In genomic region chr6:27825025-27825823, GRCh38 we compare ENCODE assay signal across 8 cellular contexts.
A peak's percentile ranks its signal among the peaks of the same experiment; 100 is the strongest.
DNase-seq lines count a peak whose midpoint lies in the region; ATAC-seq, FAIRE-seq and TF ChIP-seq lines count a peak whose summit lies in the region.

No MANE protein-coding gene starts in this region.

- peak overlapping the region; percentile 65 to 81 for H3K27ac ChIP-seq in ascending aorta

- no peaks in the 10 kb centered on the region for H3K27me3 Mint-ChIP-seq in memory B cell

- no peaks in the 10 kb centered on the region for H3K27me3 ChIP-seq in MG63
- no peaks in the 10 kb centered on the region for H3K27me3 ChIP-seq in ascending aorta

- peaks cover 0 to 2% of the 10 kb centered on the region in 2 donors for H3K4me1 ChIP-seq in ascending aorta

- H3K27ac Mint-ChIP-seq in memory B cell = peak overlapping the region; percentile 94

- H3K4me3 ChIP-seq in MG63 (peak overlapping the region; percentile 87), ascending aorta (peak overlapping the region; percentile 56 to 65)

- intact Hi-C loops in ascending aorta (cut with DNase I) = no loop called here

- H3K4me1 Mint-ChIP-seq in memory B cell = peaks cover 10% of the 10 kb centered on the region

- DNase-seq in DMS153 treated with DMSO at 0.1 percent for 48 hours (lab: John Stamatoyannopoulos, UW; ENCODE audit: unreplicated experiment) (peak; percentile 34), DMS153 (lab: John Stamatoyannopoulos, UW) (no peak), MG63 (no peak), ascending aorta (ENCODE audit: low spot score in 2 of 2) (no peak), memory B cell (ENCODE audit: low spot score in 2 of 2) (no peak), D721Med (ENCODE audit: insufficient read length, low spot score) (no peak), NCI-H1436 (lab: John Stamatoyannopoulos, UW) (no peak)

- H3K36me3 ChIP-seq in MG63 (peaks cover 10% of the 10 kb centered on the region), ascending aorta (no peaks in the 10 kb centered on the region)

- no peak for TF ChIP-seq CTCF in ascending aorta (IDR thresholded peaks at IDR 0.05)
- no peak for TF ChIP-seq CTCF in D721Med (IDR thresholded peaks at IDR 0.05; ENCODE audit: insufficient read depth, missing control alignments)

- ATAC-seq in memory B cell (ENCODE audit: low read depth) (no peak), HG03159 (IDR thresholded peaks at IDR 0.05; ENCODE audit: unreplicated experiment) (no peak)

- no peaks in the 10 kb centered on the region for H3K9me3 Mint-ChIP-seq in memory B cell

- peak overlapping the region; percentile 88 for H3K4me3 Mint-ChIP-seq in memory B cell

- H3K9me3 ChIP-seq in MG63 = no peaks in the 10 kb centered on the region
- no peaks in the 10 kb centered on the region for H3K9me3 ChIP-seq in ascending aorta

- peaks cover 2% of the 10 kb centered on the region for H3K36me3 Mint-ChIP-seq in memory B cell

- no peak for FAIRE-seq in D721Med (lab: Jason Lieb, UNC)
